9 cellular contexts compared by ENCODE assay signal in genomic region chr18:8052237-8052701, GRCh38.
DNase-seq lines count a peak whose midpoint lies in the region; ATAC-seq, FAIRE-seq and TF ChIP-seq lines count a peak whose summit lies in the region.
"Had no signal": no experiment of that assay in that cellular context is flagged by ENCODE, and none has a peak within 500 bp of the region (broad histone marks: within the 10 kb centered on the region; RNA-seq: fewer than 3 reads in every experiment).

No MANE protein-coding gene starts in this region.

- DNase-seq in activated CD4-positive, alpha-beta T cell treated with anti-CD3 and anti-CD28 coated beads for 36 hours = peak; percentile 25
- DNase-seq in activated CD4-positive, alpha-beta T cell treated with anti-CD3 and anti-CD28 coated beads, Interleukin-2, amount 10 ng/mL, durations not matched to agents 7 days and 5 days = no peak
- DNase-seq in KG1 (lab: John Stamatoyannopoulos, UW) (peak; percentile 36), astrocyte (ENCODE audit: low read depth) (no peak), trophoblast cell (peak; percentile 36 to 68), suprapubic skin (ENCODE audit: low spot score in 2 of 2) (no peak), amniotic stem cell (lab: John Stamatoyannopoulos, UW) (no peak), testis (no peak)
- DNase-seq: thyroid gland had no signal

- H2BK12ac ChIP-seq in trophoblast cell (ENCODE audit: low read length) = no peak overlapping the region

- H3K4me3 Mint-ChIP-seq in activated CD4-positive, alpha-beta T cell treated with anti-CD3 and anti-CD28 coated beads for 36 hours = no peak overlapping the region
- no peak overlapping the region for H3K4me3 Mint-ChIP-seq in activated CD4-positive, alpha-beta T cell treated with anti-CD3 and anti-CD28 coated beads, Interleukin-2, amount 10 ng/mL, durations not matched to agents 7 days and 5 days
- H3K4me3 Mint-ChIP-seq in astrocyte (ENCODE audit: unreplicated experiment) = no peak overlapping the region

- no peak overlapping the region for H3K18ac ChIP-seq in trophoblast cell (ENCODE audit: low read length)

- no CpG with 5 or more reads among the region's 2 CpGs for WGBS in trophoblast cell (ENCODE audit: extremely low coverage, insufficient coverage, insufficient read length)
- WGBS in suprapubic skin = 61% methylated on average over 2 of the region's 2 CpGs
- WGBS in testis, 2 donors = 76 to 89% methylated on average over 2 of the region's 2 CpGs

- no peaks in the 10 kb centered on the region for H3K27me3 Mint-ChIP-seq in activated CD4-positive, alpha-beta T cell treated with anti-CD3 and anti-CD28 coated beads for 36 hours
- peaks cover 2% of the 10 kb centered on the region for H3K27me3 Mint-ChIP-seq in activated CD4-positive, alpha-beta T cell treated with anti-CD3 and anti-CD28 coated beads, Interleukin-2, amount 10 ng/mL, durations not matched to agents 7 days and 5 days
- H3K27me3 Mint-ChIP-seq in astrocyte (ENCODE audit: low read depth, unreplicated experiment) = no peaks in the 10 kb centered on the region

- H3K9ac ChIP-seq in astrocyte (ENCODE audit: low read length) (no peak overlapping the region), trophoblast cell (ENCODE audit: low read length) (no peak overlapping the region)

- H3K27ac ChIP-seq in astrocyte (ENCODE audit: low read depth, low read length) = no peak overlapping the region
- H3K27ac ChIP-seq in trophoblast cell (ENCODE audit: low read depth, low read length) = no peak overlapping the region
- no peak overlapping the region for H3K27ac ChIP-seq in suprapubic skin
- H3K27ac ChIP-seq in testis = no peak overlapping the region

- no peak overlapping the region for H4K8ac ChIP-seq in trophoblast cell (ENCODE audit: low read depth, low read length)

- H3K4me3 ChIP-seq in astrocyte (ENCODE audit: insufficient read depth, low read depth, low read length) (no peak overlapping the region), trophoblast cell (ENCODE audit: low read depth, low read length) (no peak overlapping the region), suprapubic skin (no peak overlapping the region), testis (no peak overlapping the region)
- H3K4me3 ChIP-seq: thyroid gland had no signal

- POLR2A ChIA-PET in activated CD4-positive, alpha-beta T cell treated with anti-CD3 and anti-CD28 coated beads for 36 hours (lab: Charles Lee) = no interaction called here
- POLR2A ChIA-PET in activated CD4-positive, alpha-beta T cell treated with anti-CD3 and anti-CD28 coated beads, Interleukin-2, amount 10 ng/mL, durations not matched to agents 7 days and 5 days (lab: Charles Lee) = no interaction called here

- peak; percentile 76 for ATAC-seq in activated CD4-positive, alpha-beta T cell treated with anti-CD3 and anti-CD28 coated beads for 36 hours

- H4K12ac ChIP-seq in trophoblast cell (ENCODE audit: low read depth, low read length) = no peak overlapping the region

- H3K9me3 Mint-ChIP-seq in activated CD4-positive, alpha-beta T cell treated with anti-CD3 and anti-CD28 coated beads for 36 hours (ENCODE audit: low read depth) = no peaks in the 10 kb centered on the region
- H3K9me3 Mint-ChIP-seq in activated CD4-positive, alpha-beta T cell treated with anti-CD3 and anti-CD28 coated beads, Interleukin-2, amount 10 ng/mL, durations not matched to agents 7 days and 5 days = no peaks in the 10 kb centered on the region
- H3K9me3 Mint-ChIP-seq in astrocyte (ENCODE audit: unreplicated experiment) = no peaks in the 10 kb centered on the region

- H3K9me3 ChIP-seq in astrocyte (ENCODE audit: insufficient read depth, low read depth, low read length) (no peaks in the 10 kb centered on the region), trophoblast cell (ENCODE audit: insufficient read depth, low read depth, low read length) (no peaks in the 10 kb centered on the region), suprapubic skin (no peaks in the 10 kb centered on the region), testis (no peaks in the 10 kb centered on the region)
- H3K9me3 ChIP-seq: thyroid gland had no signal

- CTCF ChIA-PET in activated CD4-positive, alpha-beta T cell treated with anti-CD3 and anti-CD28 coated beads for 36 hours (lab: Charles Lee) = no interaction called here
- CTCF ChIA-PET in activated CD4-positive, alpha-beta T cell treated with anti-CD3 and anti-CD28 coated beads, Interleukin-2, amount 10 ng/mL, durations not matched to agents 7 days and 5 days (lab: Charles Lee) = no interaction called here

- H2BK120ac ChIP-seq in trophoblast cell (ENCODE audit: insufficient read depth, low read length, poor library complexity) = no peak overlapping the region

- no peak overlapping the region for H3K14ac ChIP-seq in trophoblast cell (ENCODE audit: low read length)

- H3K36me3 Mint-ChIP-seq in activated CD4-positive, alpha-beta T cell treated with anti-CD3 and anti-CD28 coated beads for 36 hours (ENCODE audit: low read depth) = no peaks in the 10 kb centered on the region
- H3K36me3 Mint-ChIP-seq in activated CD4-positive, alpha-beta T cell treated with anti-CD3 and anti-CD28 coated beads, Interleukin-2, amount 10 ng/mL, durations not matched to agents 7 days and 5 days (ENCODE audit: low read depth) = no peaks in the 10 kb centered on the region
- H3K36me3 Mint-ChIP-seq in astrocyte (ENCODE audit: low read depth, unreplicated experiment) = no peaks in the 10 kb centered on the region

- H2BK5ac ChIP-seq in trophoblast cell (ENCODE audit: low read depth, low read length, poor library complexity) = no peak overlapping the region

- no peaks in the 10 kb centered on the region for H3K79me1 ChIP-seq in trophoblast cell (ENCODE audit: low read length)

- H3K4me2 ChIP-seq in astrocyte (ENCODE audit: low read length) (no peak overlapping the region), trophoblast cell (ENCODE audit: low read length) (no peak overlapping the region)

- H4K91ac ChIP-seq in trophoblast cell (ENCODE audit: low read depth, low read length) = no peak overlapping the region

- FAIRE-seq in astrocyte (lab: Jason Lieb, UNC) = peak; percentile 9

- H3K36me3 ChIP-seq in astrocyte (ENCODE audit: insufficient read depth, low read length) (no peaks in the 10 kb centered on the region), trophoblast cell (ENCODE audit: control insufficient read depth in 1 of 2, insufficient read depth in 2 of 2, low read length in 2 of 2) (no peaks in the 10 kb centered on the region), suprapubic skin (no peaks in the 10 kb centered on the region), testis (ENCODE audit: low read depth, missing control alignments) (no peaks in the 10 kb centered on the region)
- H3K36me3 ChIP-seq: thyroid gland had no signal

- no peak overlapping the region for H3K27ac Mint-ChIP-seq in activated CD4-positive, alpha-beta T cell treated with anti-CD3 and anti-CD28 coated beads for 36 hours
- no peak overlapping the region for H3K27ac Mint-ChIP-seq in activated CD4-positive, alpha-beta T cell treated with anti-CD3 and anti-CD28 coated beads, Interleukin-2, amount 10 ng/mL, durations not matched to agents 7 days and 5 days
- H3K27ac Mint-ChIP-seq in astrocyte (ENCODE audit: unreplicated experiment) = no peak overlapping the region

- peaks cover 28% of the 10 kb centered on the region for H3K4me1 Mint-ChIP-seq in activated CD4-positive, alpha-beta T cell treated with anti-CD3 and anti-CD28 coated beads for 36 hours
- peaks cover 10% of the 10 kb centered on the region for H3K4me1 Mint-ChIP-seq in activated CD4-positive, alpha-beta T cell treated with anti-CD3 and anti-CD28 coated beads, Interleukin-2, amount 10 ng/mL, durations not matched to agents 7 days and 5 days
- H3K4me1 Mint-ChIP-seq in astrocyte (ENCODE audit: low read depth, unreplicated experiment) = peaks cover 28% of the 10 kb centered on the region

- H3K4ac ChIP-seq in trophoblast cell (ENCODE audit: low read depth, low read length) = no peak overlapping the region

- no peak for TF ChIP-seq CTCF in astrocyte (IDR thresholded peaks at IDR 0.05; ENCODE audit: insufficient read depth, low read depth, low read length)
- TF ChIP-seq CTCF in suprapubic skin (IDR thresholded peaks at IDR 0.05) = no peak
- TF ChIP-seq CTCF in testis (IDR thresholded peaks at IDR 0.05) = no peak

- no peak overlapping the region for H3K23ac ChIP-seq in trophoblast cell (ENCODE audit: low read length)

- H4K20me1 ChIP-seq in astrocyte (ENCODE audit: insufficient read depth, low read length) = no peaks in the 10 kb centered on the region

- H3K27me3 ChIP-seq in astrocyte (ENCODE audit: insufficient read depth, low read length) (no peaks in the 10 kb centered on the region), trophoblast cell (ENCODE audit: insufficient read depth, low read length) (no peaks in the 10 kb centered on the region), suprapubic skin (no peaks in the 10 kb centered on the region), testis (no peaks in the 10 kb centered on the region)
- H3K27me3 ChIP-seq: thyroid gland had no signal

- no peak overlapping the region for H2AFZ ChIP-seq in astrocyte (ENCODE audit: low read depth, low read length)
- no peak overlapping the region for H2AFZ ChIP-seq in trophoblast cell (ENCODE audit: insufficient read depth, low read length, poor library complexity)

- no peaks in the 10 kb centered on the region for H3K4me1 ChIP-seq in astrocyte (ENCODE audit: insufficient read depth, low read length)
- no peaks in the 10 kb centered on the region for H3K4me1 ChIP-seq in trophoblast cell (ENCODE audit: control insufficient read depth in 1 of 2, insufficient read depth in 2 of 2, low read length in 2 of 2)
- no peaks in the 10 kb centered on the region for H3K4me1 ChIP-seq in suprapubic skin
- H3K4me1 ChIP-seq in testis = no peaks in the 10 kb centered on the region

- TF ChIP-seq EP300 in suprapubic skin (IDR thresholded peaks at IDR 0.05) = no peak

- H3K79me2 ChIP-seq in astrocyte (ENCODE audit: insufficient read depth, low read length) (no peaks in the 10 kb centered on the region), trophoblast cell (ENCODE audit: control insufficient read depth, insufficient read depth, low read length, poor library complexity) (no peaks in the 10 kb centered on the region)

- intact Hi-C loops in activated CD4-positive, alpha-beta T cell treated with anti-CD3 and anti-CD28 coated beads for 36 hours (cut with DNase I, micrococcal nuclease) = loop anchor here in 1 of 2 experiments (10.0 kb wide), 2 partner anchors 177 to 333 kb away; no protein-coding TSS in a partner anchor
- intact Hi-C loops in testis (cut with DNase I; ENCODE audit: low total_unique reads) = no loop called here

- no peak for TF ChIP-seq POLR2A in suprapubic skin (IDR thresholded peaks at IDR 0.05)
- no peak for TF ChIP-seq POLR2A in testis (IDR thresholded peaks at IDR 0.05)

- no peak overlapping the region for H2AK5ac ChIP-seq in trophoblast cell (ENCODE audit: low read length)

Comparison
In these comparisons a context has a peak if more than half of its experiments do, and no peak if none do; other contexts are left out.
1. DNase-seq: peak in activated CD4-positive, alpha-beta T cell treated with anti-CD3 and anti-CD28 coated beads for 36 hours (single experiment), KG1 (single experiment) and trophoblast cell (2 of 2); none in activated CD4-positive, alpha-beta T cell treated with anti-CD3 and anti-CD28 coated beads, Interleukin-2, amount 10 ng/mL, durations not matched to agents 7 days and 5 days (single experiment), astrocyte (single experiment), suprapubic skin (0 of 2), amniotic stem cell (single experiment) and testis (single experiment).